Comparison of ENCODE assay signal across 17 cellular contexts in the genomic region with DNA sequence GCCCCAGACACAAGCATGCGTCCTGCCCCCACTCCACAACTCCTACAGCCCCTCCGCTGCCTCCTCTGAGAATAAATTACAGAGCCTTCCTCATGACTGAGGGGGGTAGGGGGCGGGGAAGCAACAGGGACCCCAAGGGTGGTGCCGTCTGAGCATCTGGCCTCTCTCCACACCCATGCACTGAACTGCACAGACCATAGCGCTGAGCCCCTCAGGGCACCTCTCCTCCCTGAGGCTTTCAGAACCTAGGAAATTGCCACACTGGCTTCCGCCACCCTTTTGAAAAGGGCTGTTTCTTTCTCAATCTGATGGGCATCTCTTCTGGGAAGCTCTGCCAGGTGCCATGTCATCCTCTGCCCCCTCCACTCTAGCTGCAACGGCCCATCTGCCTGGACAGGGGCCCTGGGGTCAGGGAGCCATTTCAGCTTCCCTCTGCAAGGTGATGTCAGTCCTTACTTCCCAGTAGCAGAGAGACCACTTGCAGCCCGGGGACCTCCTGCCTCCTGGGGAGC. TPM values are rescaled to one million over a fixed set of nuclear protein-coding genes. Genes with fewer than 3 reads are reported as not detected.
A peak's percentile ranks its signal among the peaks of the same experiment; 100 is the strongest.
DNase-seq lines count a peak whose midpoint lies in the region; ATAC-seq, FAIRE-seq and TF ChIP-seq lines count a peak whose summit lies in the region.
"Had no signal": no experiment of that assay in that cellular context is flagged by ENCODE, and none has a peak within 500 bp of the region (broad histone marks: within the 10 kb centered on the region; RNA-seq: fewer than 3 reads in every experiment).

No MANE protein-coding gene starts in this region.

- DNase-seq in activated T-cell treated with anti-CD3 and anti-CD28 coated beads, Interleukin-2, amount 50 U/mL, for 24 hours = no peak
- DNase-seq in activated T-cell treated with anti-CD3 and anti-CD28 coated beads, Interleukin-2, amount 50 U/mL, for 1 hour = no peak
- DNase-seq in activated CD4-positive, alpha-beta memory T cell treated with anti-CD3 and anti-CD28 coated beads, Interleukin-2, amount 10 ng/mL, durations not matched to agents 7 days and 5 days = peak; percentile 15
- DNase-seq in left lobe of liver (ENCODE audit: low spot score) (peak; percentile 78), upper lobe of left lung (no peak), HTR-8/SVneo (ENCODE audit: insufficient read length, low spot score) (no peak)
- DNase-seq: anterior cingulate cortex; DMS53; NCI-H526; stimulated activated CD4-positive, alpha-beta T cell treated with anti-CD3 and anti-CD28 coated beads, Interleukin-15, amount 100 ng/mL, for 24 hours; trophoblast cell had no signal

- H3K9me3 ChIP-seq in upper lobe of left lung = peaks cover 0 to 5% (median 0%) of the 10 kb centered on the region in 4 donors
- H3K9me3 ChIP-seq: colonic mucosa had no signal

- POLR2A ChIA-PET in activated CD4-positive, alpha-beta memory T cell treated with anti-CD3 and anti-CD28 coated beads, Interleukin-2, amount 10 ng/mL, durations not matched to agents 7 days and 5 days (lab: Charles Lee) = interaction anchor here (1.2 to 4.5 kb wide), 3 partner anchors 13 to 41 kb away, joined by 6 to 39 read pairs (median 12); a partner anchor contains a TSS

- peaks cover 20% of the 10 kb centered on the region for H3K9me3 Mint-ChIP-seq in activated T-cell treated with anti-CD3 and anti-CD28 coated beads, Interleukin-2, amount 50 U/mL, for 24 hours
- H3K9me3 Mint-ChIP-seq in activated CD4-positive, alpha-beta memory T cell treated with anti-CD3 and anti-CD28 coated beads, Interleukin-2, amount 10 ng/mL, durations not matched to agents 7 days and 5 days = peaks cover 15% of the 10 kb centered on the region

- no peaks in the 10 kb centered on the region for H3K27me3 ChIP-seq in upper lobe of left lung
- H3K27me3 ChIP-seq: colonic mucosa had no signal

- CTCF ChIA-PET in activated CD4-positive, alpha-beta memory T cell treated with anti-CD3 and anti-CD28 coated beads, Interleukin-2, amount 10 ng/mL, durations not matched to agents 7 days and 5 days (lab: Charles Lee) = interaction anchor here (0.9 kb wide), 1 partner anchor 21 kb away, joined by 3 read pairs; no protein-coding TSS in a partner anchor

- no peak for FAIRE-seq in HTR-8/SVneo (lab: Jason Lieb, UNC)

- no peak for TF ChIP-seq CTCF in upper lobe of left lung (IDR thresholded peaks at IDR 0.05)

- peaks cover 0 to 15% (median 4%) of the 10 kb centered on the region in 4 donors for H3K36me3 ChIP-seq in upper lobe of left lung
- H3K36me3 ChIP-seq: colonic mucosa had no signal

- peak overlapping the region; percentile 69 to 90 (median 81) for H3K27ac ChIP-seq in upper lobe of left lung
- H3K27ac ChIP-seq: colonic mucosa, esophagus muscularis mucosa, parathyroid adenoma had no signal

- no peak for TF ChIP-seq EP300 in upper lobe of left lung (IDR thresholded peaks at IDR 0.05)

- peak overlapping the region; percentile 84 for H3K27ac Mint-ChIP-seq in activated T-cell treated with anti-CD3 and anti-CD28 coated beads, Interleukin-2, amount 50 U/mL, for 24 hours
- peak overlapping the region; percentile 66 for H3K27ac Mint-ChIP-seq in activated CD4-positive, alpha-beta memory T cell treated with anti-CD3 and anti-CD28 coated beads, Interleukin-2, amount 10 ng/mL, durations not matched to agents 7 days and 5 days

- no peak for TF ChIP-seq POLR2A in upper lobe of left lung (IDR thresholded peaks at IDR 0.05)

- no peaks in the 10 kb centered on the region for H3K27me3 Mint-ChIP-seq in activated T-cell treated with anti-CD3 and anti-CD28 coated beads, Interleukin-2, amount 50 U/mL, for 24 hours
- H3K27me3 Mint-ChIP-seq in activated CD4-positive, alpha-beta memory T cell treated with anti-CD3 and anti-CD28 coated beads, Interleukin-2, amount 10 ng/mL, durations not matched to agents 7 days and 5 days = no peaks in the 10 kb centered on the region

- H3K36me3 Mint-ChIP-seq in activated T-cell treated with anti-CD3 and anti-CD28 coated beads, Interleukin-2, amount 50 U/mL, for 24 hours (ENCODE audit: low read depth) = peaks cover 78% of the 10 kb centered on the region
- peaks cover 76% of the 10 kb centered on the region for H3K36me3 Mint-ChIP-seq in activated CD4-positive, alpha-beta memory T cell treated with anti-CD3 and anti-CD28 coated beads, Interleukin-2, amount 10 ng/mL, durations not matched to agents 7 days and 5 days (ENCODE audit: low read depth)

- peak; percentile 52 for ATAC-seq in left lobe of liver
- ATAC-seq in upper lobe of left lung (ENCODE audit: low FRiP score in 2 of 2) = no peak
- ATAC-seq in GM21737 (IDR thresholded peaks at IDR 0.05; ENCODE audit: unreplicated experiment) = no peak
- no peak for ATAC-seq in HG03095 (IDR thresholded peaks at IDR 0.05; ENCODE audit: unreplicated experiment)

- peak overlapping the region in 1 of 4 donors; percentile 46 for H3K4me3 ChIP-seq in upper lobe of left lung
- H3K4me3 ChIP-seq: colonic mucosa, esophagus muscularis mucosa had no signal

- WGBS in upper lobe of left lung, 2 donors = 37 to 61% methylated on average over 3 to 8 of the region's 8 CpGs

- H3K4me1 ChIP-seq in upper lobe of left lung = peaks cover 0 to 6% (median 0%) of the 10 kb centered on the region in 4 donors
- H3K4me1 ChIP-seq: colonic mucosa, esophagus muscularis mucosa, parathyroid adenoma had no signal

- H3K4me3 Mint-ChIP-seq in activated T-cell treated with anti-CD3 and anti-CD28 coated beads, Interleukin-2, amount 50 U/mL, for 24 hours = peak overlapping the region; percentile 87
- H3K4me3 Mint-ChIP-seq in activated CD4-positive, alpha-beta memory T cell treated with anti-CD3 and anti-CD28 coated beads, Interleukin-2, amount 10 ng/mL, durations not matched to agents 7 days and 5 days = peak overlapping the region; percentile 89

- H3K4me1 Mint-ChIP-seq in activated T-cell treated with anti-CD3 and anti-CD28 coated beads, Interleukin-2, amount 50 U/mL, for 24 hours (ENCODE audit: low read depth) = peaks cover 78% of the 10 kb centered on the region
- peaks cover 83% of the 10 kb centered on the region for H3K4me1 Mint-ChIP-seq in activated CD4-positive, alpha-beta memory T cell treated with anti-CD3 and anti-CD28 coated beads, Interleukin-2, amount 10 ng/mL, durations not matched to agents 7 days and 5 days

RNA-seq across cellular contexts. Expression of a gene that starts 2.5 kb away (rescaled TPM):
- 100 to 1,000 TPM; 178 to 182 TPM for total RNA-seq in activated CD4-positive, alpha-beta memory T cell treated with anti-CD3 and anti-CD28 coated beads, Interleukin-2, amount 10 ng/mL, durations not matched to agents 7 days and 5 days
- total RNA-seq in left lobe of liver (0.38 TPM), upper lobe of left lung (10 to 100 TPM in 5 of 6 donors, not detected in 1; 13.7 to 28.3 (median 15.4) TPM)
- total RNA-seq: lung microvascular endothelial cell had no signal

RNA-seq across cellular contexts. Expression of a gene that starts 41.0 kb away (rescaled TPM):
- total RNA-seq in activated CD4-positive, alpha-beta memory T cell treated with anti-CD3 and anti-CD28 coated beads, Interleukin-2, amount 10 ng/mL, durations not matched to agents 7 days and 5 days = 10 to 100 TPM; 44.1 to 46.5 TPM
- 180 TPM for total RNA-seq in left lobe of liver
- 10 to 100 TPM; 31.4 to 80.1 (median 55.5) TPM for total RNA-seq in upper lobe of left lung

Comparison
In these comparisons a context has a peak if more than half of its experiments do, and no peak if none do; other contexts are left out.
1. DNase-seq: peak in activated CD4-positive, alpha-beta memory T cell treated with anti-CD3 and anti-CD28 coated beads, Interleukin-2, amount 10 ng/mL, durations not matched to agents 7 days and 5 days (single experiment) and left lobe of liver (single experiment); none in activated T-cell treated with anti-CD3 and anti-CD28 coated beads, Interleukin-2, amount 50 U/mL, for 24 hours (single experiment), activated T-cell treated with anti-CD3 and anti-CD28 coated beads, Interleukin-2, amount 50 U/mL, for 1 hour (single experiment), upper lobe of left lung (0 of 2) and HTR-8/SVneo (single experiment).
2. RNA of a gene that starts 2.5 kb away (total RNA-seq): 178 to 182 TPM in activated CD4-positive, alpha-beta memory T cell treated with anti-CD3 and anti-CD28 coated beads, Interleukin-2, amount 10 ng/mL, durations not matched to agents 7 days and 5 days; 13.7 to 28.3 TPM in upper lobe of left lung and 0.38 TPM in left lobe of liver (single experiment); every median in the first group is over 4 times any median in the second.